In genomic region chr6:111503194-111503593, GRCh38 we compare ENCODE assay signal across 16 cellular contexts. TPM values are rescaled to one million over a fixed set of nuclear protein-coding genes. Genes with fewer than 3 reads are reported as not detected.
A peak's percentile ranks its signal among the peaks of the same experiment; 100 is the strongest.
DNase-seq lines count a peak whose midpoint lies in the region; TF ChIP-seq lines count a peak whose summit lies in the region.
"Had no signal": no experiment of that assay in that cellular context is flagged by ENCODE, and none has a peak within 500 bp of the region (broad histone marks: within the 10 kb centered on the region; RNA-seq: fewer than 3 reads in every experiment).

No MANE protein-coding gene starts in this region.

- H3K4me1 ChIP-seq in SJSA1 (replicated peaks) (peaks cover 28% of the 10 kb centered on the region), stomach (peaks cover 0 to 14% (median 0%) of the 10 kb centered on the region in 4 donors), testis (no peaks in the 10 kb centered on the region)
- H3K4me1 ChIP-seq: A549, esophagus squamous epithelium had no signal

- TF ChIP-seq POLR2A in stomach (IDR thresholded peaks at IDR 0.05) (no peak), testis (IDR thresholded peaks at IDR 0.05) (no peak)

- peak; percentile 3 for DNase-seq in NCI-H2227 (lab: John Stamatoyannopoulos, UW; ENCODE audit: unreplicated experiment)
- DNase-seq in NCI-H2227 treated with DMSO at 0.1 percent for 48 hours (lab: John Stamatoyannopoulos, UW): no peak
- DNase-seq in SJSA1 (ENCODE audit: low read depth in 1 of 2, low spot score in 2 of 2): peak; percentile 74 to 82
- peak; percentile 56 for DNase-seq in foreskin melanocyte
- peak; percentile 42 for DNase-seq in renal cortical epithelial cell (ENCODE audit: low read depth)
- DNase-seq in D341Med (ENCODE audit: low spot score): no peak
- DNase-seq in stomach: no peak
- no peak for DNase-seq in testis
- DNase-seq: activated B cell treated with CpG ODN at 0.5 μM for 24 hours; activated T-cell treated with anti-CD3 and anti-CD28 coated beads for 4 hours; COR-L47; esophagus squamous epithelium; MV-4-11; NCI-H446; stimulated activated naive CD8-positive, alpha-beta T cell treated with anti-CD3 and anti-CD28 coated beads, Interleukin-15, amount 100 ng/mL, for 72 hours had no signal

- intact Hi-C loops in stomach (cut with DNase I; ENCODE audit: low total_unique reads): no loop called here
- intact Hi-C loops in testis (cut with DNase I; ENCODE audit: low total_unique reads): no loop called here

- TF ChIP-seq CTCF in stomach (IDR thresholded peaks at IDR 0.05) (no peak), testis (IDR thresholded peaks at IDR 0.05) (no peak)

- 77 to 91% (median 88%) methylated on average over 1 of the region's 1 CpG for WGBS in stomach, 5 donors
- WGBS in testis, 2 donors: 53 to 60% methylated on average over 1 of the region's 1 CpG

- H3K27me3 ChIP-seq in SJSA1 (replicated peaks): no peaks in the 10 kb centered on the region
- no peaks in the 10 kb centered on the region for H3K27me3 ChIP-seq in stomach
- no peaks in the 10 kb centered on the region for H3K27me3 ChIP-seq in testis
- H3K27me3 ChIP-seq: esophagus squamous epithelium had no signal

- H3K9me3 ChIP-seq in SJSA1 (replicated peaks): no peaks in the 10 kb centered on the region; the same call in 1 of the 2 replicates
- no peaks in the 10 kb centered on the region for H3K9me3 ChIP-seq in stomach
- H3K9me3 ChIP-seq in testis: no peaks in the 10 kb centered on the region
- H3K9me3 ChIP-seq: A549, esophagus squamous epithelium had no signal

- H3K27ac ChIP-seq in SJSA1 (peak overlapping the region; percentile 58), stomach (no peak overlapping the region), testis (no peak overlapping the region)
- H3K27ac ChIP-seq: A549, esophagus squamous epithelium had no signal

- H3K36me3 ChIP-seq in SJSA1 (peaks cover 11% of the 10 kb centered on the region; the same call in 1 of the 2 replicates), stomach (peaks cover 0 to 4% (median 2%) of the 10 kb centered on the region in 4 donors), testis (ENCODE audit: low read depth, missing control alignments) (no peaks in the 10 kb centered on the region)
- H3K36me3 ChIP-seq: esophagus squamous epithelium had no signal

- no peak overlapping the region for H3K4me3 ChIP-seq in SJSA1
- H3K4me3 ChIP-seq in stomach: no peak overlapping the region
- no peak overlapping the region for H3K4me3 ChIP-seq in testis
- H3K4me3 ChIP-seq: A549, esophagus squamous epithelium had no signal

- no peak for TF ChIP-seq EP300 in stomach (IDR thresholded peaks at IDR 0.05)

RNA-seq across cellular contexts. Expression of gene REV3L, which starts 20.2 kb away (rescaled TPM):
- 40.6 and 54.5 TPM in 2 replicates for total RNA-seq in SJSA1 (2014; rRNA removed; shearing (Covaris generic))
- total RNA-seq in renal cortical epithelial cell (14.1 and 41.9 TPM in 2 replicates), stomach (100 to 1,000 TPM in 3 of 5 donors, 10 to 100 TPM in 2; 11.9 to 170 (median 103) TPM), testis (10 to 100 TPM; 48.8 to 56.8 TPM)
- polyA plus RNA-seq in stomach (10 to 100 TPM in 1 of 3 donors, 1 to 10 TPM in 2; 9.0 to 14.4 (median 9.4) TPM), testis (ENCODE audit: insufficient read depth, low read depth, low replicate concordance) (11.1 TPM)

Comparison
In these comparisons a context has a peak if more than half of its experiments do, and no peak if none do; other contexts are left out.
1. DNase-seq: peak in NCI-H2227 (single experiment), SJSA1 (2 of 2), foreskin melanocyte (single experiment) and renal cortical epithelial cell (single experiment); none in NCI-H2227 treated with DMSO at 0.1 percent for 48 hours (single experiment), D341Med (single experiment), stomach (single experiment) and testis (single experiment).